In the genomic region with DNA sequence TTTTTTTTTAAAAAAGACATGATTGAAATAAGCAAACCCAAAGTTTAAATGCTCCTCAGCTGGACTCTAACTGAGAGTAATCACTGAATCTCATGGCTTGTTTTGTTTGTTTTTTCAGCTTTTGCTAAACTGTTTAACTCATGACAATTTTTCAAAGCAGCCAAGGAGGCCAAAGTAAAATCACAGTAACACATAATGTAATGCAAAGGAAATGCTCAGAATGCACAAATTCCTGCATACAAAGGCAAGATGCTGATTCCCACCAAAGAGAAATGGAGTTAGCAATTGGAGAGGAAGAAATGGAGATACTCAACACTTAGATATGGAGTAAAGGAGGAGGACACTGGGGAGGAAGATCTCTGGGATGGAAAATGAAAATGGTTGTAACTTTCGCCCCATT, we compare ENCODE assay signal across 1 cellular context.
TF ChIP-seq lines count a peak whose summit lies in the region.

No MANE protein-coding gene starts in this region.

TF ChIP-seq in GM23338, 12 proteins besides CTCF, POLR2A, EP300 and RAD21 (continued from another document):
- TF ChIP-seq, protein P1, sequence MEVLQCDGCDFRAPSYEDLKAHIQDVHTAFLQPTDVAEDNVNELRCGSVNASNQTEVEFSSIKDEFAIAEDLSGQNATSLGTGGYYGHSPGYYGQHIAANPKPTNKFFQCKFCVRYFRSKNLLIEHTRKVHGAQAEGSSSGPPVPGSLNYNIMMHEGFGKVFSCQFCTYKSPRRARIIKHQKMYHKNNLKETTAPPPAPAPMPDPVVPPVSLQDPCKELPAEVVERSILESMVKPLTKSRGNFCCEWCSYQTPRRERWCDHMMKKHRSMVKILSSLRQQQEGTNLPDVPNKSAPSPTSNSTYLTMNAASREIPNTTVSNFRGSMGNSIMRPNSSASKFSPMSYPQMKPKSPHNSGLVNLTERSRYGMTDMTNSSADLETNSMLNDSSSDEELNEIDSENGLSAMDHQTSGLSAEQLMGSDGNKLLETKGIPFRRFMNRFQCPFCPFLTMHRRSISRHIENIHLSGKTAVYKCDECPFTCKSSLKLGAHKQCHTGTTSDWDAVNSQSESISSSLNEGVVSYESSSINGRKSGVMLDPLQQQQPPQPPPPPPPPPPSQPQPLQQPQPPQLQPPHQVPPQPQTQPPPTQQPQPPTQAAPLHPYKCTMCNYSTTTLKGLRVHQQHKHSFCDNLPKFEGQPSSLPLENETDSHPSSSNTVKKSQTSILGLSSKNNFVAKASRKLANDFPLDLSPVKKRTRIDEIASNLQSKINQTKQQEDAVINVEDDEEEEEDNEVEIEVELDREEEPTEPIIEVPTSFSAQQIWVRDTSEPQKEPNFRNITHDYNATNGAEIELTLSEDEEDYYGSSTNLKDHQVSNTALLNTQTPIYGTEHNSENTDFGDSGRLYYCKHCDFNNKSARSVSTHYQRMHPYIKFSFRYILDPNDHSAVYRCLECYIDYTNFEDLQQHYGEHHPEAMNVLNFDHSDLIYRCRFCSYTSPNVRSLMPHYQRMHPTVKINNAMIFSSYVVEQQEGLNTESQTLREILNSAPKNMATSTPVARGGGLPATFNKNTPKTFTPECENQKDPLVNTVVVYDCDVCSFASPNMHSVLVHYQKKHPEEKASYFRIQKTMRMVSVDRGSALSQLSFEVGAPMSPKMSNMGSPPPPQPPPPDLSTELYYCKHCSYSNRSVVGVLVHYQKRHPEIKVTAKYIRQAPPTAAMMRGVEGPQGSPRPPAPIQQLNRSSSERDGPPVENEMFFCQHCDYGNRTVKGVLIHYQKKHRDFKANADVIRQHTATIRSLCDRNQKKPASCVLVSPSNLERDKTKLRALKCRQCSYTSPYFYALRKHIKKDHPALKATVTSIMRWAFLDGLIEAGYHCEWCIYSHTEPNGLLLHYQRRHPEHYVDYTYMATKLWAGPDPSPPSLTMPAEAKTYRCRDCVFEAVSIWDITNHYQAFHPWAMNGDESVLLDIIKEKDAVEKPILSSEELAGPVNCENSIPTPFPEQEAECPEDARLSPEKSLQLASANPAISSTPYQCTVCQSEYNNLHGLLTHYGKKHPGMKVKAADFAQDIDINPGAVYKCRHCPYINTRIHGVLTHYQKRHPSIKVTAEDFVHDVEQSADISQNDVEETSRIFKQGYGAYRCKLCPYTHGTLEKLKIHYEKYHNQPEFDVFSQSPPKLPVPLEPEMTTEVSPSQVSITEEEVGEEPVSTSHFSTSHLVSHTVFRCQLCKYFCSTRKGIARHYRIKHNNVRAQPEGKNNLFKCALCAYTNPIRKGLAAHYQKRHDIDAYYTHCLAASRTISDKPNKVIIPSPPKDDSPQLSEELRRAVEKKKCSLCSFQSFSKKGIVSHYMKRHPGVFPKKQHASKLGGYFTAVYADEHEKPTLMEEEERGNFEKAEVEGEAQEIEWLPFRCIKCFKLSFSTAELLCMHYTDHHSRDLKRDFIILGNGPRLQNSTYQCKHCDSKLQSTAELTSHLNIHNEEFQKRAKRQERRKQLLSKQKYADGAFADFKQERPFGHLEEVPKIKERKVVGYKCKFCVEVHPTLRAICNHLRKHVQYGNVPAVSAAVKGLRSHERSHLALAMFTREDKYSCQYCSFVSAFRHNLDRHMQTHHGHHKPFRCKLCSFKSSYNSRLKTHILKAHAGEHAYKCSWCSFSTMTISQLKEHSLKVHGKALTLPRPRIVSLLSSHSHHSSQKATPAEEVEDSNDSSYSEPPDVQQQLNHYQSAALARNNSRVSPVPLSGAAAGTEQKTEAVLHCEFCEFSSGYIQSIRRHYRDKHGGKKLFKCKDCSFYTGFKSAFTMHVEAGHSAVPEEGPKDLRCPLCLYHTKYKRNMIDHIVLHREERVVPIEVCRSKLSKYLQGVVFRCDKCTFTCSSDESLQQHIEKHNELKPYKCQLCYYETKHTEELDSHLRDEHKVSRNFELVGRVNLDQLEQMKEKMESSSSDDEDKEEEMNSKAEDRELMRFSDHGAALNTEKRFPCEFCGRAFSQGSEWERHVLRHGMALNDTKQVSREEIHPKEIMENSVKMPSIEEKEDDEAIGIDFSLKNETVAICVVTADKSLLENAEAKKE (CRISPR knock-in tag; IDR thresholded peaks at IDR 0.05) = no peak
- TF ChIP-seq ZNF331 (CRISPR knock-in tag; IDR thresholded peaks at IDR 0.05; ENCODE audit: low read depth) = no peak
- no peak for TF ChIP-seq EZH2 (IDR thresholded peaks at IDR 0.05; ENCODE audit: low read depth, unreplicated experiment)
- no peak for TF ChIP-seq CREB1 (CRISPR knock-in tag; IDR thresholded peaks at IDR 0.05; ENCODE audit: low read depth)
- no peak for TF ChIP-seq ZNF114 (CRISPR knock-in tag; IDR thresholded peaks at IDR 0.05)
- no peak for TF ChIP-seq NANOG (IDR thresholded peaks at IDR 0.05; ENCODE audit: borderline replicate concordance)
